In genomic region chr1:36990928-36991327, GRCh38 we compare ENCODE assay signal across 28 cellular contexts. TPM values are rescaled to one million over a fixed set of nuclear protein-coding genes. Genes with fewer than 3 reads are reported as not detected.
"Had no signal": no experiment of that assay in that cellular context is flagged by ENCODE, and none has a peak within 500 bp of the region (broad histone marks: within the 10 kb centered on the region; RNA-seq: fewer than 3 reads in every experiment).

No MANE protein-coding gene starts in this region.

- H3K27ac ChIP-seq: stomach, suprapubic skin, thoracic aorta, thyroid gland, tibial artery, transverse colon, upper lobe of left lung, upper lobe of right lung, uterus, vagina had no signal

- H3K4me1 ChIP-seq: thyroid gland, uterus had no signal

- H3K4me3 Mint-ChIP-seq: stimulated activated effector memory CD8-positive, alpha-beta T cell treated with anti-CD3 and anti-CD28 coated beads, Interleukin-12 subunit alpha, Interleukin-12 subunit beta, amount 100 ng/mL, for 72 hours; stimulated activated memory B cell treated with anti-CD40 and anti-IgM and Interleukin-4, amounts not matched to agents 10 μg/mL and 1 μg/mL and 100 μg/mL, for 72 hours; stimulated activated naive B cell treated with anti-CD40 and anti-IgM and Interleukin-4, amounts not matched to agents 10 μg/mL and 1 μg/mL and 100 μg/mL, for 72 hours; stimulated activated naive CD8-positive, alpha-beta T cell treated with anti-CD3 and anti-CD28 coated beads, Interleukin-15, amount 100 ng/mL, for 72 hours; stimulated activated naive CD8-positive, alpha-beta T cell treated with anti-CD3 and anti-CD28 coated beads, Interleukin-15, Interleukin-2, amounts not matched to agents 100 ng/mL and 50 ng/mL, for 24 hours; type B pancreatic cell had no signal

- H3K9me3 ChIP-seq: stomach, suprapubic skin, testis, thoracic aorta, thyroid gland, tibial artery, tibial nerve, transverse colon, upper lobe of left lung, upper lobe of right lung, uterus, vagina had no signal

- H3K36me3 Mint-ChIP-seq: stimulated activated effector memory CD8-positive, alpha-beta T cell treated with anti-CD3 and anti-CD28 coated beads, Interleukin-12 subunit alpha, Interleukin-12 subunit beta, amount 100 ng/mL, for 72 hours; stimulated activated memory B cell treated with anti-CD40 and anti-IgM and Interleukin-4, amounts not matched to agents 10 μg/mL and 1 μg/mL and 100 μg/mL, for 72 hours; stimulated activated naive B cell treated with anti-CD40 and anti-IgM and Interleukin-4, amounts not matched to agents 10 μg/mL and 1 μg/mL and 100 μg/mL, for 72 hours; type B pancreatic cell had no signal

- H3K27ac Mint-ChIP-seq: stimulated activated effector memory CD8-positive, alpha-beta T cell treated with anti-CD3 and anti-CD28 coated beads, Interleukin-12 subunit alpha, Interleukin-12 subunit beta, amount 100 ng/mL, for 72 hours; stimulated activated memory B cell treated with anti-CD40 and anti-IgM and Interleukin-4, amounts not matched to agents 10 μg/mL and 1 μg/mL and 100 μg/mL, for 72 hours; stimulated activated naive B cell treated with anti-CD40 and anti-IgM and Interleukin-4, amounts not matched to agents 10 μg/mL and 1 μg/mL and 100 μg/mL, for 72 hours; stimulated activated naive CD8-positive, alpha-beta T cell treated with anti-CD3 and anti-CD28 coated beads, Interleukin-15, amount 100 ng/mL, for 72 hours; stimulated activated naive CD8-positive, alpha-beta T cell treated with anti-CD3 and anti-CD28 coated beads, Interleukin-15, Interleukin-2, amounts not matched to agents 100 ng/mL and 50 ng/mL, for 24 hours; type B pancreatic cell had no signal

- H3K9me3 Mint-ChIP-seq: stimulated activated effector memory CD8-positive, alpha-beta T cell treated with anti-CD3 and anti-CD28 coated beads, Interleukin-12 subunit alpha, Interleukin-12 subunit beta, amount 100 ng/mL, for 72 hours; stimulated activated memory B cell treated with anti-CD40 and anti-IgM and Interleukin-4, amounts not matched to agents 10 μg/mL and 1 μg/mL and 100 μg/mL, for 72 hours; stimulated activated naive B cell treated with anti-CD40 and anti-IgM and Interleukin-4, amounts not matched to agents 10 μg/mL and 1 μg/mL and 100 μg/mL, for 72 hours; stimulated activated naive CD8-positive, alpha-beta T cell treated with anti-CD3 and anti-CD28 coated beads, Interleukin-15, amount 100 ng/mL, for 72 hours; stimulated activated naive CD8-positive, alpha-beta T cell treated with anti-CD3 and anti-CD28 coated beads, Interleukin-15, Interleukin-2, amounts not matched to agents 100 ng/mL and 50 ng/mL, for 24 hours; type B pancreatic cell had no signal

- FAIRE-seq: urothelium cell line had no signal

- DNase-seq: stimulated activated CD4-positive, alpha-beta T cell treated with anti-CD3 and anti-CD28 coated beads, Interleukin-2, amount 100 ng/mL, for 48 hours; stimulated activated CD4-positive, alpha-beta T cell treated with anti-CD3 and anti-CD28 coated beads, Interleukin-4, amount 100 ng/mL, for 1 hour; stimulated activated CD4-positive, alpha-beta T cell treated with anti-CD3 and anti-CD28 coated beads, Interleukin-4, amount 100 ng/mL, for 24 hours; stimulated activated CD4-positive, alpha-beta T cell treated with anti-CD3 and anti-CD28 coated beads, Interleukin-4, amount 100 ng/mL, for 4 hours; stimulated activated CD8-positive, alpha-beta memory T cell treated with anti-CD3 and anti-CD28 coated beads, Interleukin-4, amount 100 ng/mL, for 48 hours; stimulated activated naive B cell treated with anti-CD40 and anti-IgM and Interleukin-4, amounts not matched to agents 10 μg/mL and 1 μg/mL and 100 μg/mL, for 72 hours; stimulated activated naive CD4-positive, alpha-beta T cell; stimulated activated naive CD4-positive, alpha-beta T cell treated with Interleukin-2 at 50 U/mL for 16 hours; stimulated activated naive CD8-positive, alpha-beta T cell treated with anti-CD3 and anti-CD28 coated beads, Interleukin-15, amount 100 ng/mL, for 72 hours; stimulated activated naive CD8-positive, alpha-beta T cell treated with anti-CD3 and anti-CD28 coated beads, Interleukin-15, Interleukin-2, amounts not matched to agents 100 U/mL and 50 U/mL, for 24 hours; stomach; thyroid gland; tibial artery; transverse colon; trophoblast cell; upper lobe of left lung; upper lobe of right lung; uterus had no signal

- H3K4me1 Mint-ChIP-seq: stimulated activated effector memory CD8-positive, alpha-beta T cell treated with anti-CD3 and anti-CD28 coated beads, Interleukin-12 subunit alpha, Interleukin-12 subunit beta, amount 100 ng/mL, for 72 hours; stimulated activated memory B cell treated with anti-CD40 and anti-IgM and Interleukin-4, amounts not matched to agents 10 μg/mL and 1 μg/mL and 100 μg/mL, for 72 hours; stimulated activated naive B cell treated with anti-CD40 and anti-IgM and Interleukin-4, amounts not matched to agents 10 μg/mL and 1 μg/mL and 100 μg/mL, for 72 hours; stimulated activated naive CD8-positive, alpha-beta T cell treated with anti-CD3 and anti-CD28 coated beads, Interleukin-15, amount 100 ng/mL, for 72 hours had no signal

- H3K4me3 ChIP-seq: stomach, suprapubic skin, testis, thoracic aorta, thyroid gland, tibial artery, tibial nerve, transverse colon, upper lobe of left lung, upper lobe of right lung, uterus, vagina had no signal

- H3K36me3 ChIP-seq: stomach, suprapubic skin, thoracic aorta, thyroid gland, tibial artery, tibial nerve, transverse colon, upper lobe of left lung, upper lobe of right lung, uterus, vagina had no signal

- ATAC-seq: stimulated activated effector memory CD8-positive, alpha-beta T cell treated with anti-CD3 and anti-CD28 coated beads, Interleukin-12 subunit alpha, Interleukin-12 subunit beta, amount 100 ng/mL, for 72 hours; stimulated activated memory B cell treated with anti-CD40 and anti-IgM and Interleukin-4, amounts not matched to agents 10 μg/mL and 1 μg/mL and 100 μg/mL, for 72 hours; stimulated activated naive B cell treated with anti-CD40 and anti-IgM and Interleukin-4, amounts not matched to agents 10 μg/mL and 1 μg/mL and 100 μg/mL, for 72 hours; stimulated activated naive CD8-positive, alpha-beta T cell treated with anti-CD3 and anti-CD28 coated beads, Interleukin-15, amount 100 ng/mL, for 72 hours; stimulated activated naive CD8-positive, alpha-beta T cell treated with anti-CD3 and anti-CD28 coated beads, Interleukin-15, Interleukin-2, amounts not matched to agents 100 U/mL and 50 U/mL, for 24 hours; upper lobe of right lung had no signal

- H3K27me3 ChIP-seq: testis, thyroid gland, tibial nerve, upper lobe of left lung, upper lobe of right lung, uterus, vagina had no signal

RNA-seq across cellular contexts. Expression of gene GRIK3, which starts 43.4 kb away (rescaled TPM):
- total RNA-seq: upper lobe of right lung had no signal
